Comparison of ENCODE assay signal across 19 cellular contexts in genomic region chr14:99315197-99315596, GRCh38. TPM values are rescaled to one million over a fixed set of nuclear protein-coding genes. Genes with fewer than 3 reads are reported as not detected.
DNase-seq lines count a peak whose midpoint lies in the region; ATAC-seq and TF ChIP-seq lines count a peak whose summit lies in the region.
"Had no signal": no experiment of that assay in that cellular context is flagged by ENCODE, and none has a peak within 500 bp of the region (broad histone marks: within the 10 kb centered on the region; RNA-seq: fewer than 3 reads in every experiment).

No MANE protein-coding gene starts in this region.

- peak; percentile 38 for DNase-seq in activated CD8-positive, alpha-beta T cell treated with anti-CD3 and anti-CD28 coated beads for 36 hours
- DNase-seq in activated CD8-positive, alpha-beta T cell treated with anti-CD3 and anti-CD28 coated beads, Interleukin-2, amount 10 ng/mL, durations not matched to agents 7 days and 5 days, result no peak
- DNase-seq in NOMO-1 treated with DMSO at 0.1 percent for 48 hours (lab: John Stamatoyannopoulos, UW; ENCODE audit: unreplicated experiment), result peak; percentile 10
- DNase-seq in immature natural killer cell, result peak in 2 of 3 donors; percentile 10 to 26
- DNase-seq in stimulated activated effector memory CD8-positive, alpha-beta T cell treated with anti-CD3 and anti-CD28 coated beads, Interleukin-12 subunit alpha, Interleukin-12 subunit beta, amount 100 ng/mL, for 72 hours (ENCODE audit: low spot score in 2 of 2), result no peak
- DNase-seq in OCI-M2 (lab: John Stamatoyannopoulos, UW; ENCODE audit: unreplicated experiment), result no peak
- DNase-seq: DMS53, GF-D8, Kasumi-1, MG63, NCI-H1417, NCI-H1694 treated with DMSO at 0.1 percent for 48 hours, NCI-H446, NCI-H526 had no signal

- peaks cover 5% of the 10 kb centered on the region for H3K9me3 Mint-ChIP-seq in activated CD8-positive, alpha-beta T cell treated with anti-CD3 and anti-CD28 coated beads for 36 hours
- H3K9me3 Mint-ChIP-seq in activated CD8-positive, alpha-beta T cell treated with anti-CD3 and anti-CD28 coated beads, Interleukin-2, amount 10 ng/mL, durations not matched to agents 7 days and 5 days (ENCODE audit: insufficient read depth), result no peaks in the 10 kb centered on the region
- no peaks in the 10 kb centered on the region for H3K9me3 Mint-ChIP-seq in immature natural killer cell
- peaks cover 4% of the 10 kb centered on the region for H3K9me3 Mint-ChIP-seq in stimulated activated effector memory CD8-positive, alpha-beta T cell treated with anti-CD3 and anti-CD28 coated beads, Interleukin-12 subunit alpha, Interleukin-12 subunit beta, amount 100 ng/mL, for 72 hours
- H3K9me3 Mint-ChIP-seq in stimulated activated memory B cell treated with anti-CD40 and anti-IgM and Interleukin-4, amounts not matched to agents 10 μg/mL and 1 μg/mL and 100 μg/mL, for 72 hours, result peaks cover 8% of the 10 kb centered on the region

- POLR2A ChIA-PET in activated CD8-positive, alpha-beta T cell treated with anti-CD3 and anti-CD28 coated beads for 36 hours (lab: Charles Lee), result interaction anchor here (1.0 kb wide), 1 partner anchor 1558 kb away, joined by 3 read pairs; no protein-coding TSS in a partner anchor
- POLR2A ChIA-PET in activated CD8-positive, alpha-beta T cell treated with anti-CD3 and anti-CD28 coated beads, Interleukin-2, amount 10 ng/mL, durations not matched to agents 7 days and 5 days (lab: Charles Lee), result no interaction called here

- intact Hi-C loops in activated CD8-positive, alpha-beta T cell treated with anti-CD3 and anti-CD28 coated beads for 36 hours (cut with micrococcal nuclease), result no loop called here

- H3K36me3 Mint-ChIP-seq in activated CD8-positive, alpha-beta T cell treated with anti-CD3 and anti-CD28 coated beads for 36 hours (ENCODE audit: low read depth), result no peaks in the 10 kb centered on the region
- no peaks in the 10 kb centered on the region for H3K36me3 Mint-ChIP-seq in activated CD8-positive, alpha-beta T cell treated with anti-CD3 and anti-CD28 coated beads, Interleukin-2, amount 10 ng/mL, durations not matched to agents 7 days and 5 days (ENCODE audit: low read depth)
- H3K36me3 Mint-ChIP-seq in immature natural killer cell, result peaks cover 0 to 4% (median 0%) of the 10 kb centered on the region in 3 donors
- H3K36me3 Mint-ChIP-seq in stimulated activated effector memory CD8-positive, alpha-beta T cell treated with anti-CD3 and anti-CD28 coated beads, Interleukin-12 subunit alpha, Interleukin-12 subunit beta, amount 100 ng/mL, for 72 hours, result no peaks in the 10 kb centered on the region
- no peaks in the 10 kb centered on the region for H3K36me3 Mint-ChIP-seq in stimulated activated memory B cell treated with anti-CD40 and anti-IgM and Interleukin-4, amounts not matched to agents 10 μg/mL and 1 μg/mL and 100 μg/mL, for 72 hours
- H3K36me3 Mint-ChIP-seq: CD14-positive monocyte had no signal

- H3K4me3 Mint-ChIP-seq in activated CD8-positive, alpha-beta T cell treated with anti-CD3 and anti-CD28 coated beads for 36 hours, result no peak overlapping the region
- H3K4me3 Mint-ChIP-seq in activated CD8-positive, alpha-beta T cell treated with anti-CD3 and anti-CD28 coated beads, Interleukin-2, amount 10 ng/mL, durations not matched to agents 7 days and 5 days, result no peak overlapping the region
- H3K4me3 Mint-ChIP-seq in immature natural killer cell, result peak overlapping the region; percentile 66 to 86 (median 77)
- H3K4me3 Mint-ChIP-seq in stimulated activated effector memory CD8-positive, alpha-beta T cell treated with anti-CD3 and anti-CD28 coated beads, Interleukin-12 subunit alpha, Interleukin-12 subunit beta, amount 100 ng/mL, for 72 hours, result no peak overlapping the region
- no peak overlapping the region for H3K4me3 Mint-ChIP-seq in stimulated activated memory B cell treated with anti-CD40 and anti-IgM and Interleukin-4, amounts not matched to agents 10 μg/mL and 1 μg/mL and 100 μg/mL, for 72 hours
- H3K4me3 Mint-ChIP-seq: B cell, CD14-positive monocyte had no signal

- H3K27me3 Mint-ChIP-seq in activated CD8-positive, alpha-beta T cell treated with anti-CD3 and anti-CD28 coated beads for 36 hours, result no peaks in the 10 kb centered on the region
- peaks cover 5% of the 10 kb centered on the region for H3K27me3 Mint-ChIP-seq in activated CD8-positive, alpha-beta T cell treated with anti-CD3 and anti-CD28 coated beads, Interleukin-2, amount 10 ng/mL, durations not matched to agents 7 days and 5 days (ENCODE audit: low read depth)
- peaks cover 0 to 15% (median 4%) of the 10 kb centered on the region in 3 donors for H3K27me3 Mint-ChIP-seq in immature natural killer cell (ENCODE audit: low read depth in 3 of 3)
- peaks cover 11% of the 10 kb centered on the region for H3K27me3 Mint-ChIP-seq in stimulated activated memory B cell treated with anti-CD40 and anti-IgM and Interleukin-4, amounts not matched to agents 10 μg/mL and 1 μg/mL and 100 μg/mL, for 72 hours

- CTCF ChIA-PET in activated CD8-positive, alpha-beta T cell treated with anti-CD3 and anti-CD28 coated beads for 36 hours (lab: Charles Lee), result interaction anchor here (1.3 to 1.8 kb wide), 2 partner anchors 78 to 101 kb away, joined by 5 to 6 read pairs; no protein-coding TSS in a partner anchor
- CTCF ChIA-PET in activated CD8-positive, alpha-beta T cell treated with anti-CD3 and anti-CD28 coated beads, Interleukin-2, amount 10 ng/mL, durations not matched to agents 7 days and 5 days (lab: Charles Lee), result no interaction called here

- H3K27ac Mint-ChIP-seq in activated CD8-positive, alpha-beta T cell treated with anti-CD3 and anti-CD28 coated beads for 36 hours, result no peak overlapping the region
- no peak overlapping the region for H3K27ac Mint-ChIP-seq in activated CD8-positive, alpha-beta T cell treated with anti-CD3 and anti-CD28 coated beads, Interleukin-2, amount 10 ng/mL, durations not matched to agents 7 days and 5 days
- peak overlapping the region in 4 of 6 donors; percentile 32 to 85 (median 74) for H3K27ac Mint-ChIP-seq in immature natural killer cell
- H3K27ac Mint-ChIP-seq in stimulated activated effector memory CD8-positive, alpha-beta T cell treated with anti-CD3 and anti-CD28 coated beads, Interleukin-12 subunit alpha, Interleukin-12 subunit beta, amount 100 ng/mL, for 72 hours, result no peak overlapping the region
- H3K27ac Mint-ChIP-seq in stimulated activated memory B cell treated with anti-CD40 and anti-IgM and Interleukin-4, amounts not matched to agents 10 μg/mL and 1 μg/mL and 100 μg/mL, for 72 hours, result no peak overlapping the region
- H3K27ac Mint-ChIP-seq: B cell, CD14-positive monocyte had no signal

- no peak for TF ChIP-seq CTCF in activated CD8-positive, alpha-beta T cell treated with anti-CD3 and anti-CD28 coated beads for 36 hours (IDR thresholded peaks at IDR 0.05)

- H3K4me1 Mint-ChIP-seq in activated CD8-positive, alpha-beta T cell treated with anti-CD3 and anti-CD28 coated beads for 36 hours (ENCODE audit: low read depth), result peaks cover 5% of the 10 kb centered on the region
- peaks cover 1% of the 10 kb centered on the region for H3K4me1 Mint-ChIP-seq in activated CD8-positive, alpha-beta T cell treated with anti-CD3 and anti-CD28 coated beads, Interleukin-2, amount 10 ng/mL, durations not matched to agents 7 days and 5 days (ENCODE audit: low read depth)
- peaks cover 56 to 65% of the 10 kb centered on the region in 2 donors for H3K4me1 Mint-ChIP-seq in immature natural killer cell
- peaks cover 42% of the 10 kb centered on the region for H3K4me1 Mint-ChIP-seq in stimulated activated effector memory CD8-positive, alpha-beta T cell treated with anti-CD3 and anti-CD28 coated beads, Interleukin-12 subunit alpha, Interleukin-12 subunit beta, amount 100 ng/mL, for 72 hours
- no peaks in the 10 kb centered on the region for H3K4me1 Mint-ChIP-seq in stimulated activated memory B cell treated with anti-CD40 and anti-IgM and Interleukin-4, amounts not matched to agents 10 μg/mL and 1 μg/mL and 100 μg/mL, for 72 hours
- H3K4me1 Mint-ChIP-seq: B cell had no signal

- ATAC-seq in activated CD8-positive, alpha-beta T cell treated with anti-CD3 and anti-CD28 coated beads for 36 hours, result peak; percentile 22
- ATAC-seq in activated CD8-positive, alpha-beta T cell treated with anti-CD3 and anti-CD28 coated beads, Interleukin-2, amount 10 ng/mL, durations not matched to agents 7 days and 5 days, result no peak
- peak; percentile 81 for ATAC-seq in stimulated activated effector memory CD8-positive, alpha-beta T cell treated with anti-CD3 and anti-CD28 coated beads, Interleukin-12 subunit alpha, Interleukin-12 subunit beta, amount 100 ng/mL, for 72 hours
- ATAC-seq in GM21423 (IDR thresholded peaks at IDR 0.05; ENCODE audit: unreplicated experiment), result no peak
- no peak for ATAC-seq in stimulated activated memory B cell treated with anti-CD40 and anti-IgM and Interleukin-4, amounts not matched to agents 10 μg/mL and 1 μg/mL and 100 μg/mL, for 72 hours

RNA-seq across cellular contexts. Expression of gene BCL11B, which starts 43.2 kb away (rescaled TPM):
- total RNA-seq in activated CD8-positive, alpha-beta T cell treated with anti-CD3 and anti-CD28 coated beads for 36 hours, result 10 to 100 TPM; 48.5 to 53.0 TPM
- 10 to 100 TPM; 68.6 to 70.6 TPM for total RNA-seq in activated CD8-positive, alpha-beta T cell treated with anti-CD3 and anti-CD28 coated beads, Interleukin-2, amount 10 ng/mL, durations not matched to agents 7 days and 5 days
- 1 to 10 TPM in 2 of 3 donors, under 1 TPM in 1; 0.75 to 3.1 (median 1.0) TPM for polyA plus RNA-seq in immature natural killer cell
- total RNA-seq: OCI-LY7 had no signal
- polyA plus RNA-seq: CD14-positive monocyte had no signal

Comparison
In these comparisons a context has a peak if more than half of its experiments do, and no peak if none do; other contexts are left out.
1. ATAC-seq: peak in activated CD8-positive, alpha-beta T cell treated with anti-CD3 and anti-CD28 coated beads for 36 hours (single experiment) and stimulated activated effector memory CD8-positive, alpha-beta T cell treated with anti-CD3 and anti-CD28 coated beads, Interleukin-12 subunit alpha, Interleukin-12 subunit beta, amount 100 ng/mL, for 72 hours (single experiment); none in activated CD8-positive, alpha-beta T cell treated with anti-CD3 and anti-CD28 coated beads, Interleukin-2, amount 10 ng/mL, durations not matched to agents 7 days and 5 days (single experiment), GM21423 (single experiment) and stimulated activated memory B cell treated with anti-CD40 and anti-IgM and Interleukin-4, amounts not matched to agents 10 μg/mL and 1 μg/mL and 100 μg/mL, for 72 hours (single experiment).
2. DNase-seq: peak in activated CD8-positive, alpha-beta T cell treated with anti-CD3 and anti-CD28 coated beads for 36 hours (single experiment), NOMO-1 treated with DMSO at 0.1 percent for 48 hours (single experiment) and immature natural killer cell (2 of 3); none in activated CD8-positive, alpha-beta T cell treated with anti-CD3 and anti-CD28 coated beads, Interleukin-2, amount 10 ng/mL, durations not matched to agents 7 days and 5 days (single experiment), stimulated activated effector memory CD8-positive, alpha-beta T cell treated with anti-CD3 and anti-CD28 coated beads, Interleukin-12 subunit alpha, Interleukin-12 subunit beta, amount 100 ng/mL, for 72 hours (0 of 2) and OCI-M2 (single experiment).
3. H3K27ac Mint-ChIP-seq: peak in immature natural killer cell (4 of 6); none in activated CD8-positive, alpha-beta T cell treated with anti-CD3 and anti-CD28 coated beads for 36 hours (single experiment), activated CD8-positive, alpha-beta T cell treated with anti-CD3 and anti-CD28 coated beads, Interleukin-2, amount 10 ng/mL, durations not matched to agents 7 days and 5 days (single experiment), stimulated activated effector memory CD8-positive, alpha-beta T cell treated with anti-CD3 and anti-CD28 coated beads, Interleukin-12 subunit alpha, Interleukin-12 subunit beta, amount 100 ng/mL, for 72 hours (single experiment) and stimulated activated memory B cell treated with anti-CD40 and anti-IgM and Interleukin-4, amounts not matched to agents 10 μg/mL and 1 μg/mL and 100 μg/mL, for 72 hours (single experiment).
4. H3K4me3 Mint-ChIP-seq: peak in immature natural killer cell (5 of 5); none in activated CD8-positive, alpha-beta T cell treated with anti-CD3 and anti-CD28 coated beads for 36 hours (single experiment), activated CD8-positive, alpha-beta T cell treated with anti-CD3 and anti-CD28 coated beads, Interleukin-2, amount 10 ng/mL, durations not matched to agents 7 days and 5 days (single experiment), stimulated activated effector memory CD8-positive, alpha-beta T cell treated with anti-CD3 and anti-CD28 coated beads, Interleukin-12 subunit alpha, Interleukin-12 subunit beta, amount 100 ng/mL, for 72 hours (single experiment) and stimulated activated memory B cell treated with anti-CD40 and anti-IgM and Interleukin-4, amounts not matched to agents 10 μg/mL and 1 μg/mL and 100 μg/mL, for 72 hours (single experiment).